24 cellular contexts compared by ENCODE assay signal in genomic region chr5:117487556-117487955, GRCh38.
"Had no signal": no experiment of that assay in that cellular context is flagged by ENCODE, and none has a peak within 500 bp of the region (broad histone marks: within the 10 kb centered on the region; RNA-seq: fewer than 3 reads in every experiment).

No MANE protein-coding gene starts in this region.

- ATAC-seq: left lung; lower lobe of right lung; natural killer cell; right lobe of liver; stimulated activated naive B cell treated with anti-CD40 and anti-IgM and Interleukin-4, amounts not matched to agents 10 μg/mL and 1 μg/mL and 100 μg/mL, for 72 hours; stimulated activated naive CD8-positive, alpha-beta T cell treated with anti-CD3 and anti-CD28 coated beads, Interleukin-15, Interleukin-2, amounts not matched to agents 100 U/mL and 50 U/mL, for 24 hours had no signal

- H3K4me3 Mint-ChIP-seq: immature natural killer cell; naive B cell; natural killer cell; stimulated activated naive B cell treated with anti-CD40 and anti-IgM and Interleukin-4, amounts not matched to agents 10 μg/mL and 1 μg/mL and 100 μg/mL, for 72 hours had no signal

- H3K36me3 Mint-ChIP-seq: naive B cell; stimulated activated naive B cell treated with anti-CD40 and anti-IgM and Interleukin-4, amounts not matched to agents 10 μg/mL and 1 μg/mL and 100 μg/mL, for 72 hours had no signal

- H3K27me3 ChIP-seq: left lung, ovary, right atrium auricular region, right lobe of liver, stomach, testis, thyroid gland, transverse colon, upper lobe of left lung, vagina had no signal

- H3K36me3 ChIP-seq: left lung, lower lobe of right lung, ovary, right atrium auricular region, right lobe of liver, stomach, thyroid gland, transverse colon, upper lobe of left lung, vagina had no signal

- DNase-seq: immature natural killer cell; kidney; left lung; lower lobe of right lung; mammary epithelial cell; naive B cell; natural killer cell; ovary; right lobe of liver; stimulated activated CD4-positive, alpha-beta T cell treated with anti-CD3 and anti-CD28 coated beads, Interleukin-12 subunit alpha, Interleukin-12 subunit beta, amount 100 ng/mL, for 4 hours; stimulated activated CD4-positive, alpha-beta T cell treated with anti-CD3 and anti-CD28 coated beads, Interleukin-15, amount 100 ng/mL, for 24 hours; stimulated activated CD4-positive, alpha-beta T cell treated with anti-CD3 and anti-CD28 coated beads, Interleukin-2, amount 100 ng/mL, for 24 hours; stimulated activated CD4-positive, alpha-beta T cell treated with anti-CD3 and anti-CD28 coated beads, Interleukin-4, amount 100 ng/mL, for 1 hour; stimulated activated naive B cell treated with anti-CD40 and anti-IgM and Interleukin-4, amounts not matched to agents 10 μg/mL and 1 μg/mL and 100 μg/mL, for 72 hours; stimulated activated naive CD8-positive, alpha-beta T cell treated with anti-CD3 and anti-CD28 coated beads, Interleukin-15, Interleukin-2, amounts not matched to agents 100 U/mL and 50 U/mL, for 24 hours; stomach; testis; thyroid gland had no signal

- H3K27ac ChIP-seq: left lung, lower lobe of right lung, ovary, right atrium auricular region, right lobe of liver, skin epidermis, stomach, testis, thyroid gland, transverse colon, upper lobe of left lung, vagina had no signal

- H3K27me3 Mint-ChIP-seq: naive B cell; progenitor cell of endocrine pancreas; stimulated activated naive B cell treated with anti-CD40 and anti-IgM and Interleukin-4, amounts not matched to agents 10 μg/mL and 1 μg/mL and 100 μg/mL, for 72 hours had no signal

- H3K27ac Mint-ChIP-seq: immature natural killer cell; naive B cell; natural killer cell; progenitor cell of endocrine pancreas; stimulated activated naive B cell treated with anti-CD40 and anti-IgM and Interleukin-4, amounts not matched to agents 10 μg/mL and 1 μg/mL and 100 μg/mL, for 72 hours had no signal

- H3K4me3 ChIP-seq: left lung, lower lobe of right lung, ovary, right atrium auricular region, right lobe of liver, skin epidermis, stomach, testis, thyroid gland, transverse colon, upper lobe of left lung, vagina had no signal

- H3K4me1 Mint-ChIP-seq: immature natural killer cell; naive B cell; natural killer cell; stimulated activated naive B cell treated with anti-CD40 and anti-IgM and Interleukin-4, amounts not matched to agents 10 μg/mL and 1 μg/mL and 100 μg/mL, for 72 hours had no signal

- H3K4me1 ChIP-seq: left lung, lower lobe of right lung, right atrium auricular region, right lobe of liver, stomach, testis, thyroid gland, upper lobe of left lung, vagina had no signal

- H3K9me3 ChIP-seq: lower lobe of right lung, ovary, right atrium auricular region, right lobe of liver, testis, thyroid gland, transverse colon, upper lobe of left lung, vagina had no signal
